ENCODE assay signal across 13 cellular contexts in the genomic region with DNA sequence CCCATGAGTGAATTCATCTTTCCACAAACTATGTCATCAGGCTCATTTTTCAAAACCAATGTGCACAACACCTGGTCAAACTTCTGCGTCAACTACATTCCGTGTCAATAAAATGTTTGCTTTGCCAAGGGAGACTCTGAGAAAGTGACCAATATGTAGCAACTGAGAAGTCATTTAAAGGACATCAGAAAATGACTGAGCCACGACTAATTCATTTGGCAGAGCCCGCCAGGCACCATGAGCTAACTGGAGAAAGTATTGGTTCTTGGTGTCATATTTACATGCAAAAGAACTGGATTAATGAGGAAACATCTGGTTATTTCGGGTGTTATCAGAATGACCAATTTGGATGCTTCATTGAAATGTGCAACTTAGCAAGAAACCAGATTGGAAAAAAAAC. TPM values are rescaled to one million over a fixed set of nuclear protein-coding genes. Genes with fewer than 3 reads are reported as not detected.
A peak's percentile ranks its signal among the peaks of the same experiment; 100 is the strongest.
DNase-seq lines count a peak whose midpoint lies in the region; ATAC-seq and TF ChIP-seq lines count a peak whose summit lies in the region.
"Had no signal": no experiment of that assay in that cellular context is flagged by ENCODE, and none has a peak within 500 bp of the region (broad histone marks: within the 10 kb centered on the region; RNA-seq: fewer than 3 reads in every experiment).

No MANE protein-coding gene starts in this region.

- no peak overlapping the region for H2AFZ ChIP-seq in PC-9

- intact Hi-C loops in Calu3 (cut with micrococcal nuclease; ENCODE audit: unreplicated experiment): loop anchor here (5.0 kb wide), 2 partner anchors 338 to 558 kb away; no protein-coding TSS in a partner anchor
- intact Hi-C loops in PC-9 (cut with micrococcal nuclease; ENCODE audit: unreplicated experiment): loop anchor here (2.0 to 10.0 kb wide), 3 partner anchors 69 to 745 kb away; no protein-coding TSS in a partner anchor

- H3K27ac Mint-ChIP-seq in Calu3 (ENCODE audit: unreplicated experiment): peak overlapping the region; percentile 94
- H3K27ac Mint-ChIP-seq: activated T-cell treated with anti-CD3 and anti-CD28 coated beads, Interleukin-2, amount 50 U/mL, for 24 hours; memory B cell had no signal

- CTCF ChIA-PET in Calu3 (lab: Charles Lee): interaction anchor here (0.6 to 0.7 kb wide), 2 partner anchors 547 to 882 kb away, joined by 3 to 6 read pairs; no protein-coding TSS in a partner anchor
- CTCF ChIA-PET in PC-9 (lab: Charles Lee): no interaction called here

- no peak for ATAC-seq in HG03045 (IDR thresholded peaks at IDR 0.05; ENCODE audit: unreplicated experiment)

- no peaks in the 10 kb centered on the region for H3K9me2 ChIP-seq in PC-9 (ENCODE audit: insufficient read depth)

- H3K9me3 ChIP-seq in PC-9 (ENCODE audit: insufficient read depth, low read depth): no peaks in the 10 kb centered on the region
- no peaks in the 10 kb centered on the region for H3K9me3 ChIP-seq in muscle layer of duodenum (ENCODE audit: control insufficient read depth in 1 of 2, low read length in 2 of 2)

- H4K20me1 ChIP-seq in PC-9 (ENCODE audit: insufficient read depth): peaks cover 34% of the 10 kb centered on the region; the same call in 1 of the 2 replicates

- no peaks in the 10 kb centered on the region for H3K27me3 ChIP-seq in PC-9 (ENCODE audit: insufficient read depth, low read depth)
- no peaks in the 10 kb centered on the region for H3K27me3 ChIP-seq in muscle layer of duodenum (ENCODE audit: low read depth, low read length)

- H3K4me3 ChIP-seq in PC-9 (peak overlapping the region; percentile 34; the same call in 1 of the 2 replicates), muscle layer of duodenum (ENCODE audit: low read depth in 1 of 2, low read length in 2 of 2) (no peak overlapping the region)

- H3K27me3 Mint-ChIP-seq in Calu3 (ENCODE audit: unreplicated experiment): no peaks in the 10 kb centered on the region

- H3K36me3 ChIP-seq in PC-9 (ENCODE audit: low read depth) (peaks cover 58% of the 10 kb centered on the region), muscle layer of duodenum (ENCODE audit: control insufficient read depth in 1 of 2, insufficient read depth in 2 of 2, low read length in 2 of 2) (peaks cover 0 to 4% of the 10 kb centered on the region in 2 donors)

- BruUV-seq in Calu3 (replicated peaks; lab: Mats Ljungman, UMichigan) (no TSS peak), PC-9 (replicated peaks; lab: Mats Ljungman, UMichigan) (no TSS peak)

- peak overlapping the region; percentile 94 for H3K4me3 Mint-ChIP-seq in Calu3 (ENCODE audit: low read depth, unreplicated experiment)
- H3K4me3 Mint-ChIP-seq: activated T-cell treated with anti-CD3 and anti-CD28 coated beads, Interleukin-2, amount 50 U/mL, for 24 hours; memory B cell had no signal

- peaks cover 47% of the 10 kb centered on the region for H3F3A ChIP-seq in PC-9 (ENCODE audit: insufficient read depth, low read depth)

- H3K4me1 Mint-ChIP-seq in Calu3 (ENCODE audit: low read depth, unreplicated experiment): peaks cover 54% of the 10 kb centered on the region
- H3K4me1 Mint-ChIP-seq: memory B cell had no signal

- H3K27ac ChIP-seq in PC-9: peak overlapping the region; percentile 93
- peak overlapping the region; percentile 3 for H3K27ac ChIP-seq in muscle layer of duodenum (ENCODE audit: low read length)
- H3K27ac ChIP-seq: VCaP had no signal

- no peaks in the 10 kb centered on the region for H3K9me3 Mint-ChIP-seq in Calu3 (ENCODE audit: low read depth, unreplicated experiment)
- H3K9me3 Mint-ChIP-seq: activated T-cell treated with anti-CD3 and anti-CD28 coated beads, Interleukin-2, amount 50 U/mL, for 24 hours; memory B cell had no signal

- H3K79me2 ChIP-seq in PC-9 (ENCODE audit: low read depth): peaks cover 99% of the 10 kb centered on the region

- peaks cover 100% of the 10 kb centered on the region for H3K36me3 Mint-ChIP-seq in Calu3 (ENCODE audit: insufficient read depth, unreplicated experiment)
- H3K36me3 Mint-ChIP-seq: memory B cell had no signal

- no peak for DNase-seq in Calu3
- peak in 1 of 2 experiments; percentile 78 for DNase-seq in PC-9
- peak; percentile 31 for DNase-seq in dermis blood vessel endothelial cell
- no peak for DNase-seq in central memory CD4-positive, alpha-beta T cell
- DNase-seq in NCI-H82 (lab: John Stamatoyannopoulos, UW): no peak
- DNase-seq in NCI-H187 (lab: John Stamatoyannopoulos, UW): no peak
- DNase-seq: activated T-cell treated with anti-CD3 and anti-CD28 coated beads, Interleukin-2, amount 50 U/mL, for 24 hours; GOT3; NCI-H2081 treated with DMSO at 0.1 percent for 48 hours had no signal

- POLR2A ChIA-PET in PC-9 (lab: Charles Lee; ENCODE audit: unreplicated experiment): interaction anchor here (0.6 to 0.7 kb wide), 3 partner anchors 51 to 784 kb away, joined by 4 to 6 read pairs (median 4); no protein-coding TSS in a partner anchor

- H3K4me1 ChIP-seq in PC-9 (replicated peaks; ENCODE audit: insufficient read depth) (peaks cover 92% of the 10 kb centered on the region), muscle layer of duodenum (ENCODE audit: control insufficient read depth in 1 of 2, insufficient read depth in 2 of 2, low read length in 2 of 2) (peaks cover 33 to 68% of the 10 kb centered on the region in 2 donors)

- peak overlapping the region; percentile 74 for H3K4me2 ChIP-seq in PC-9

- TF ChIP-seq CTCF in Calu3 (IDR thresholded peaks at IDR 0.05; ENCODE audit: unreplicated experiment): no peak
- TF ChIP-seq CTCF in PC-9 (conservative IDR thresholded peaks at IDR 0.05): no peak

RNA-seq across cellular contexts. Expression of gene RND3, which starts 7.2 kb away (rescaled TPM):
- total RNA-seq in Calu3 (2022) (118 and 143 TPM in 2 replicates), PC-9 (2021) (72.9 and 99.1 TPM in 2 replicates), dermis blood vessel endothelial cell (53.1 and 66.5 TPM in 2 replicates)
